8 cellular contexts compared by ENCODE assay signal in genomic region chr9:127976943-127977871, GRCh38. TPM values are rescaled to one million over a fixed set of nuclear protein-coding genes. Genes with fewer than 3 reads are reported as not detected.
DNase-seq lines count a peak whose midpoint lies in the region; ATAC-seq and TF ChIP-seq lines count a peak whose summit lies in the region.

No MANE protein-coding gene starts in this region.

- H3K27ac ChIP-seq in HUES64 (ENCODE audit: low read depth, low read length) (no peak overlapping the region), breast epithelium (peak overlapping the region; percentile 98 to 99)

- TF ChIP-seq CTCF in BE2C (IDR thresholded peaks at IDR 0.05; ENCODE audit: low read depth, low read length) = 0 out of 2 replicates have a peak, but pooled peaks have one; percentile 8
- TF ChIP-seq CTCF in breast epithelium (IDR thresholded peaks at IDR 0.05) = no peak

- ATAC-seq in naive B cell (ENCODE audit: low read depth in 2 of 2) (no peak), HG02763 (IDR thresholded peaks at IDR 0.05; ENCODE audit: unreplicated experiment) (no peak), GM18519 (IDR thresholded peaks at IDR 0.05; ENCODE audit: low FRiP score, unreplicated experiment) (no peak)

- no peaks in the 10 kb centered on the region for H3K9me3 ChIP-seq in BE2C
- no peaks in the 10 kb centered on the region for H3K9me3 ChIP-seq in HUES64 (ENCODE audit: insufficient read depth, low read depth, low read length)
- no peaks in the 10 kb centered on the region for H3K9me3 ChIP-seq in breast epithelium

- H3K4me3 ChIP-seq in BE2C (ENCODE audit: low read depth, low read length) (peak overlapping the region; percentile 94; the same call in 1 of the 2 replicates), HUES64 (ENCODE audit: low read length) (peak overlapping the region; percentile 20), breast epithelium (peak overlapping the region; percentile 4 to 93 (median 82))

- peaks cover 52 to 82% (median 74%) of the 10 kb centered on the region in 3 donors for H3K4me1 Mint-ChIP-seq in naive B cell

- intact Hi-C loops in breast epithelium (cut with DNase I; ENCODE audit: low total_unique reads) = loop anchor here (10.0 kb wide), 1 partner anchor 108 kb away; no protein-coding TSS in a partner anchor

- WGBS in HUES64 = 92% methylated on average over 9 of the region's 9 CpGs

- H3K36me3 ChIP-seq in BE2C (no peaks in the 10 kb centered on the region), HUES64 (ENCODE audit: insufficient read depth, low read length) (no peaks in the 10 kb centered on the region), breast epithelium (no peaks in the 10 kb centered on the region)

- H3K9ac ChIP-seq in HUES64 (ENCODE audit: low read depth, low read length) = no peak overlapping the region

- H3K4me1 ChIP-seq in BE2C (peaks cover 45% of the 10 kb centered on the region), HUES64 (ENCODE audit: insufficient read depth, low read length) (peaks cover 31% of the 10 kb centered on the region), breast epithelium (peaks cover 27 to 57% of the 10 kb centered on the region in 2 donors)

- TF ChIP-seq POLR2A in breast epithelium (IDR thresholded peaks at IDR 0.05) = no peak

- peak overlapping the region; percentile 64 to 98 (median 94) for H3K4me3 Mint-ChIP-seq in naive B cell

- H3K9me3 Mint-ChIP-seq in naive B cell = no peaks in the 10 kb centered on the region

- H3K27me3 ChIP-seq in BE2C = no peaks in the 10 kb centered on the region
- no peaks in the 10 kb centered on the region for H3K27me3 ChIP-seq in HUES64 (ENCODE audit: insufficient read depth, low read length)
- H3K27me3 ChIP-seq in breast epithelium = no peaks in the 10 kb centered on the region

- DNase-seq in BE2C (no peak), breast epithelium (ENCODE audit: low spot score in 2 of 2) (no peak), naive B cell (no peak), iPS-NIHi7 (ENCODE audit: extremely low spot score) (no peak), cerebellum (ENCODE audit: low spot score) (no peak)

- H3K36me3 Mint-ChIP-seq in naive B cell = no peaks in the 10 kb centered on the region

- no peaks in the 10 kb centered on the region for H3K27me3 Mint-ChIP-seq in naive B cell

- peak overlapping the region; percentile 18 to 86 (median 64) for H3K27ac Mint-ChIP-seq in naive B cell

RNA-seq across cellular contexts. Expression of gene EEIG1, which starts 3.6 kb away (rescaled TPM):
- polyA plus RNA-seq in BE2C (2012; ENCODE audit: insufficient read depth, insufficient read length, low read depth) = 30.7 TPM
- 17.5 TPM for polyA plus RNA-seq in HUES64 (2013, experiment 1 of 2)
- polyA plus RNA-seq in HUES64 (2013, experiment 2 of 2) = 17.8 TPM
- total RNA-seq in breast epithelium (10 to 100 TPM in 2 of 3 donors, 1 to 10 TPM in 1; 7.7 to 32.1 (median 19.7) TPM), cerebellum (6.6 TPM)
- polyA plus RNA-seq in naive B cell (ENCODE audit: low read depth in 6 of 6) = 10 to 100 TPM; 12.3 to 36.9 (median 21.6) TPM

RNA-seq across cellular contexts. Expression of gene DPM2, which starts 39.6 kb away (rescaled TPM):
- 137 TPM for polyA plus RNA-seq in BE2C (2012; ENCODE audit: insufficient read depth, insufficient read length, low read depth)
- polyA plus RNA-seq in HUES64 (2013, experiment 1 of 2) = 33.5 TPM
- polyA plus RNA-seq in HUES64 (2013, experiment 2 of 2) = 37.0 TPM
- 10 to 100 TPM; 10.6 to 17.4 (median 17.1) TPM for total RNA-seq in breast epithelium
- polyA plus RNA-seq in naive B cell (ENCODE audit: low read depth in 6 of 6) = 10 to 100 TPM; 46.3 to 78.7 (median 54.2) TPM
- total RNA-seq in cerebellum = 11.0 TPM

RNA-seq across cellular contexts. Expression of gene PIP5KL1, which starts 46.6 kb away (rescaled TPM):
- 0.74 TPM for polyA plus RNA-seq in BE2C (2012; ENCODE audit: insufficient read depth, insufficient read length, low read depth)
- 4.1 TPM for polyA plus RNA-seq in HUES64 (2013, experiment 1 of 2)
- polyA plus RNA-seq in HUES64 (2013, experiment 2 of 2) = 3.7 TPM
- total RNA-seq in breast epithelium = 10 to 100 TPM in 1 of 3 donors, 1 to 10 TPM in 2; 2.2 to 10.1 (median 5.2) TPM
- 1 to 10 TPM in 1 of 6 donors, under 1 TPM in 1, not detected in 4; 0.73 to 1.0 TPM for polyA plus RNA-seq in naive B cell (ENCODE audit: low read depth in 6 of 6)
- total RNA-seq in cerebellum = 3.5 TPM

Comparison
In these comparisons a context has a peak if more than half of its experiments do, and no peak if none do; other contexts are left out.
1. H3K4me3 ChIP-seq: peak in every context shown above with its lines; median percentile 94 in BE2C; 82 in breast epithelium; 20 in HUES64.